ENCODE assay signal across 1 cellular context in the genomic region with DNA sequence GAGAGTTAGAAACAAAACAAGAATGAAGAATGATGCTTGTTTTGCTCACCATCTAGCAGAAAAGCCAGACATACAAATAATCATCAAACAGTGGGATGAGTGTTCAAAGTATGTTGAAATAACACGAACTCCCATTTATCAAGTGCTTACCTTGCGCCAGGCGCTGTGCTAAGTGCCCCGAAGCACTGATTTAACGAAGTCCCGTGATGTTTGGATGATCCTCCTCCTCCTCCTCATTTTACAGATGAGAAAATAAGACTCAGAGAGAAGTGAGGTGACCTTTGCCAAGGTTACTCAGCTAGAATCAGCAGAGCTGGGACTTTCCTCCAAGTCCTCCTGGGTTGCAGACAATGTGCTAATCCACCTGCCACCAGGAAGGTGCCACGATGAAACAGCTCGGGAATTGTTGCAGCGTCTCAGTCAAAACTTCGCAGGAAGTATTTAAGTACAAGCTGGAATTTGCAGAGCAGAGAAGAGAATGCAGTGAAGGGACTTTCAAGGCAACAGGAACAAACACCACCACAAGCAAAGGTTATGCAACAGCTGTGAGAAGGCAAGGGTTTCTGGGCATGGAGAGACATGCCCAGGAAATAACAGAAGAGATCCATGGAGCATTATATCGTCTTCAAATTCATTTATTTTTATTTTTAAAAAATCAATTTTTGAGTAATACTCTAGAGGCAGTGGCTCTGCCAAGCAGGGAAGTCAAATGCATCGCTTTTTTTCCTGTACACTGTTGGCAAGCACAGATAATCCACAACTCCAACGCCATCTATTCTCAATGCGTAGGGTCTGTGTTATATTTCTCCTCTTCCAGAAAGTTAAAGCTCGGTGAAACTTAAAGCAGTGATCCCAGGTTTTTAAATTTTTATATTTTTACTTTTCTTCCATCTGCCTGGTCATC.
TF ChIP-seq lines count a peak whose summit lies in the region.

No MANE protein-coding gene starts in this region.

TF ChIP-seq in HepG2, 621 proteins besides CTCF, POLR2A, EP300 and RAD21 (continued from another document and continues in another):
- TF ChIP-seq ZNF558 (CRISPR knock-in tag; IDR thresholded peaks at IDR 0.05; ENCODE audit: borderline replicate concordance) (peak; percentile 48; the same call in 1 of the 2 replicates), STAT5B (CRISPR knock-in tag; IDR thresholded peaks at IDR 0.05) (0 out of 2 replicates have a peak, but pooled peaks have one; percentile 9), TCF7 (IDR thresholded peaks at IDR 0.05; ENCODE audit: low read depth) (no peak), NCOA2 (CRISPR knock-in tag; IDR thresholded peaks at IDR 0.05) (peak; percentile 85), ZNF234 (CRISPR knock-in tag; conservative IDR thresholded peaks at IDR 0.05) (no peak), ZNF326 (CRISPR knock-in tag; IDR thresholded peaks at IDR 0.05; ENCODE audit: borderline replicate concordance) (no peak), POLR2AphosphoS5 (IDR thresholded peaks at IDR 0.05; ENCODE audit: low read depth, low read length) (peak; percentile 66), ZNF232 (CRISPR knock-in tag; IDR thresholded peaks at IDR 0.05; ENCODE audit: borderline replicate concordance) (peak; percentile 58; the same call in 1 of the 2 replicates), GATAD1 (CRISPR knock-in tag; IDR thresholded peaks at IDR 0.05) (peak; percentile 66), ETV6 (CRISPR knock-in tag; conservative IDR thresholded peaks at IDR 0.05) (no peak), ATRX (CRISPR knock-in tag; IDR thresholded peaks at IDR 0.05; ENCODE audit: borderline replicate concordance) (no peak), ZNF33A (CRISPR knock-in tag; IDR thresholded peaks at IDR 0.05; ENCODE audit: borderline replicate concordance) (no peak), POLR2AphosphoS2 (IDR thresholded peaks at IDR 0.05; ENCODE audit: low read depth, low read length) (no peak), ZNF891 (CRISPR knock-in tag; IDR thresholded peaks at IDR 0.05) (no peak), AGO1 (IDR thresholded peaks at IDR 0.05; ENCODE audit: low read depth, low read length, poor library complexity, severe bottlenecking) (no peak), ZNF777 (CRISPR knock-in tag; IDR thresholded peaks at IDR 0.05) (no peak), SMAD9 (CRISPR knock-in tag; IDR thresholded peaks at IDR 0.05) (no peak), MTA3 (CRISPR knock-in tag; IDR thresholded peaks at IDR 0.05) (no peak), ZNF549 (CRISPR knock-in tag; IDR thresholded peaks at IDR 0.05) (no peak), SPEN (CRISPR knock-in tag; IDR thresholded peaks at IDR 0.05; ENCODE audit: low read depth) (peak; percentile 61; the same call in 1 of the 2 replicates), DNMT1 (CRISPR knock-in tag; IDR thresholded peaks at IDR 0.05) (no peak), KAT7 (CRISPR knock-in tag; IDR thresholded peaks at IDR 0.05; ENCODE audit: borderline replicate concordance) (peak; percentile 54; the same call in 1 of the 2 replicates), ZNF713 (CRISPR knock-in tag; IDR thresholded peaks at IDR 0.05) (no peak), ZNF607 (CRISPR knock-in tag; IDR thresholded peaks at IDR 0.05; ENCODE audit: borderline replicate concordance) (peak; percentile 60; the same call in 1 of the 2 replicates), RFX1 (IDR thresholded peaks at IDR 0.05) (no peak)
- TF ChIP-seq, protein P1, sequence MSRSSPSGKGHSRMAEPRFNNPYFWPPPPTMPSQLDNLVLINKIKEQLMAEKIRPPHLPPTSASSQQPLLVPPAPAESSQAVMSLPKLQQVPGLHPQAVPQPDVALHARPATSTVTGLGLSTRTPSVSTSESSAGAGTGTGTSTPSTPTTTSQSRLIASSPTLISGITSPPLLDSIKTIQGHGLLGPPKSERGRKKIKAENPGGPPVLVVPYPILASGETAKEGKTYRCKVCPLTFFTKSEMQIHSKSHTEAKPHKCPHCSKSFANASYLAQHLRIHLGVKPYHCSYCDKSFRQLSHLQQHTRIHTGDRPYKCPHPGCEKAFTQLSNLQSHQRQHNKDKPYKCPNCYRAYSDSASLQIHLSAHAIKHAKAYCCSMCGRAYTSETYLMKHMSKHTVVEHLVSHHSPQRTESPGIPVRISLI (CRISPR knock-in tag; IDR thresholded peaks at IDR 0.05; ENCODE audit: borderline replicate concordance) = peak; percentile 41; the same call in 1 of the 2 replicates
- TF ChIP-seq, protein P2, sequence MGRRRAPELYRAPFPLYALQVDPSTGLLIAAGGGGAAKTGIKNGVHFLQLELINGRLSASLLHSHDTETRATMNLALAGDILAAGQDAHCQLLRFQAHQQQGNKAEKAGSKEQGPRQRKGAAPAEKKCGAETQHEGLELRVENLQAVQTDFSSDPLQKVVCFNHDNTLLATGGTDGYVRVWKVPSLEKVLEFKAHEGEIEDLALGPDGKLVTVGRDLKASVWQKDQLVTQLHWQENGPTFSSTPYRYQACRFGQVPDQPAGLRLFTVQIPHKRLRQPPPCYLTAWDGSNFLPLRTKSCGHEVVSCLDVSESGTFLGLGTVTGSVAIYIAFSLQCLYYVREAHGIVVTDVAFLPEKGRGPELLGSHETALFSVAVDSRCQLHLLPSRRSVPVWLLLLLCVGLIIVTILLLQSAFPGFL (CRISPR knock-in tag; IDR thresholded peaks at IDR 0.05) = 0 out of 2 replicates have a peak, but pooled peaks have one; percentile 53
- TF ChIP-seq, protein P3, sequence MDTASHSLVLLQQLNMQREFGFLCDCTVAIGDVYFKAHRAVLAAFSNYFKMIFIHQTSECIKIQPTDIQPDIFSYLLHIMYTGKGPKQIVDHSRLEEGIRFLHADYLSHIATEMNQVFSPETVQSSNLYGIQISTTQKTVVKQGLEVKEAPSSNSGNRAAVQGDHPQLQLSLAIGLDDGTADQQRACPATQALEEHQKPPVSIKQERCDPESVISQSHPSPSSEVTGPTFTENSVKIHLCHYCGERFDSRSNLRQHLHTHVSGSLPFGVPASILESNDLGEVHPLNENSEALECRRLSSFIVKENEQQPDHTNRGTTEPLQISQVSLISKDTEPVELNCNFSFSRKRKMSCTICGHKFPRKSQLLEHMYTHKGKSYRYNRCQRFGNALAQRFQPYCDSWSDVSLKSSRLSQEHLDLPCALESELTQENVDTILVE (CRISPR knock-in tag; IDR thresholded peaks at IDR 0.05) = peak; percentile 90
- TF ChIP-seq, protein P4, sequence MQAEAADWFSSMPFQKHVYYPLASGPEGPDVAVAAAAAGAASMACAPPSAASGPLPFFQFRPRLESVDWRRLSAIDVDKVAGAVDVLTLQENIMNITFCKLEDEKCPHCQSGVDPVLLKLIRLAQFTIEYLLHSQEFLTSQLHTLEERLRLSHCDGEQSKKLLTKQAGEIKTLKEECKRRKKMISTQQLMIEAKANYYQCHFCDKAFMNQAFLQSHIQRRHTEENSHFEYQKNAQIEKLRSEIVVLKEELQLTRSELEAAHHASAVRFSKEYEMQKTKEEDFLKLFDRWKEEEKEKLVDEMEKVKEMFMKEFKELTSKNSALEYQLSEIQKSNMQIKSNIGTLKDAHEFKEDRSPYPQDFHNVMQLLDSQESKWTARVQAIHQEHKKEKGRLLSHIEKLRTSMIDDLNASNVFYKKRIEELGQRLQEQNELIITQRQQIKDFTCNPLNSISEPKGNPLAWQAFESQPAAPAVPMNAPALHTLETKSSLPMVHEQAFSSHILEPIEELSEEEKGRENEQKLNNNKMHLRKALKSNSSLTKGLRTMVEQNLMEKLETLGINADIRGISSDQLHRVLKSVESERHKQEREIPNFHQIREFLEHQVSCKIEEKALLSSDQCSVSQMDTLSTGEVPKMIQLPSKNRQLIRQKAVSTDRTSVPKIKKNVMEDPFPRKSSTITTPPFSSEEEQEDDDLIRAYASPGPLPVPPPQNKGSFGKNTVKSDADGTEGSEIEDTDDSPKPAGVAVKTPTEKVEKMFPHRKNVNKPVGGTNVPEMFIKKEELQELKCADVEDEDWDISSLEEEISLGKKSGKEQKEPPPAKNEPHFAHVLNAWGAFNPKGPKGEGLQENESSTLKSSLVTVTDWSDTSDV (CRISPR knock-in tag; IDR thresholded peaks at IDR 0.05) = no peak
- TF ChIP-seq, protein P5, sequence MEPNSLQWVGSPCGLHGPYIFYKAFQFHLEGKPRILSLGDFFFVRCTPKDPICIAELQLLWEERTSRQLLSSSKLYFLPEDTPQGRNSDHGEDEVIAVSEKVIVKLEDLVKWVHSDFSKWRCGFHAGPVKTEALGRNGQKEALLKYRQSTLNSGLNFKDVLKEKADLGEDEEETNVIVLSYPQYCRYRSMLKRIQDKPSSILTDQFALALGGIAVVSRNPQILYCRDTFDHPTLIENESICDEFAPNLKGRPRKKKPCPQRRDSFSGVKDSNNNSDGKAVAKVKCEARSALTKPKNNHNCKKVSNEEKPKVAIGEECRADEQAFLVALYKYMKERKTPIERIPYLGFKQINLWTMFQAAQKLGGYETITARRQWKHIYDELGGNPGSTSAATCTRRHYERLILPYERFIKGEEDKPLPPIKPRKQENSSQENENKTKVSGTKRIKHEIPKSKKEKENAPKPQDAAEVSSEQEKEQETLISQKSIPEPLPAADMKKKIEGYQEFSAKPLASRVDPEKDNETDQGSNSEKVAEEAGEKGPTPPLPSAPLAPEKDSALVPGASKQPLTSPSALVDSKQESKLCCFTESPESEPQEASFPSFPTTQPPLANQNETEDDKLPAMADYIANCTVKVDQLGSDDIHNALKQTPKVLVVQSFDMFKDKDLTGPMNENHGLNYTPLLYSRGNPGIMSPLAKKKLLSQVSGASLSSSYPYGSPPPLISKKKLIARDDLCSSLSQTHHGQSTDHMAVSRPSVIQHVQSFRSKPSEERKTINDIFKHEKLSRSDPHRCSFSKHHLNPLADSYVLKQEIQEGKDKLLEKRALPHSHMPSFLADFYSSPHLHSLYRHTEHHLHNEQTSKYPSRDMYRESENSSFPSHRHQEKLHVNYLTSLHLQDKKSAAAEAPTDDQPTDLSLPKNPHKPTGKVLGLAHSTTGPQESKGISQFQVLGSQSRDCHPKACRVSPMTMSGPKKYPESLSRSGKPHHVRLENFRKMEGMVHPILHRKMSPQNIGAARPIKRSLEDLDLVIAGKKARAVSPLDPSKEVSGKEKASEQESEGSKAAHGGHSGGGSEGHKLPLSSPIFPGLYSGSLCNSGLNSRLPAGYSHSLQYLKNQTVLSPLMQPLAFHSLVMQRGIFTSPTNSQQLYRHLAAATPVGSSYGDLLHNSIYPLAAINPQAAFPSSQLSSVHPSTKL (CRISPR knock-in tag; IDR thresholded peaks at IDR 0.05) = peak; percentile 96
- TF ChIP-seq, protein P6, sequence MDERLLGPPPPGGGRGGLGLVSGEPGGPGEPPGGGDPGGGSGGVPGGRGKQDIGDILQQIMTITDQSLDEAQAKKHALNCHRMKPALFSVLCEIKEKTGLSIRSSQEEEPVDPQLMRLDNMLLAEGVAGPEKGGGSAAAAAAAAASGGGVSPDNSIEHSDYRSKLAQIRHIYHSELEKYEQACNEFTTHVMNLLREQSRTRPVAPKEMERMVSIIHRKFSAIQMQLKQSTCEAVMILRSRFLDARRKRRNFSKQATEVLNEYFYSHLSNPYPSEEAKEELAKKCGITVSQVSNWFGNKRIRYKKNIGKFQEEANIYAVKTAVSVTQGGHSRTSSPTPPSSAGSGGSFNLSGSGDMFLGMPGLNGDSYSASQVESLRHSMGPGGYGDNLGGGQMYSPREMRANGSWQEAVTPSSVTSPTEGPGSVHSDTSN (CRISPR knock-in tag; IDR thresholded peaks at IDR 0.05) = no peak
- TF ChIP-seq, protein P7, sequence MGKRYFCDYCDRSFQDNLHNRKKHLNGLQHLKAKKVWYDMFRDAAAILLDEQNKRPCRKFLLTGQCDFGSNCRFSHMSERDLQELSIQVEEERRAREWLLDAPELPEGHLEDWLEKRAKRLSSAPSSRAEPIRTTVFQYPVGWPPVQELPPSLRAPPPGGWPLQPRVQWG (CRISPR knock-in tag; IDR thresholded peaks at IDR 0.05; ENCODE audit: borderline replicate concordance, low read depth) = no peak
- TF ChIP-seq, protein P8, sequence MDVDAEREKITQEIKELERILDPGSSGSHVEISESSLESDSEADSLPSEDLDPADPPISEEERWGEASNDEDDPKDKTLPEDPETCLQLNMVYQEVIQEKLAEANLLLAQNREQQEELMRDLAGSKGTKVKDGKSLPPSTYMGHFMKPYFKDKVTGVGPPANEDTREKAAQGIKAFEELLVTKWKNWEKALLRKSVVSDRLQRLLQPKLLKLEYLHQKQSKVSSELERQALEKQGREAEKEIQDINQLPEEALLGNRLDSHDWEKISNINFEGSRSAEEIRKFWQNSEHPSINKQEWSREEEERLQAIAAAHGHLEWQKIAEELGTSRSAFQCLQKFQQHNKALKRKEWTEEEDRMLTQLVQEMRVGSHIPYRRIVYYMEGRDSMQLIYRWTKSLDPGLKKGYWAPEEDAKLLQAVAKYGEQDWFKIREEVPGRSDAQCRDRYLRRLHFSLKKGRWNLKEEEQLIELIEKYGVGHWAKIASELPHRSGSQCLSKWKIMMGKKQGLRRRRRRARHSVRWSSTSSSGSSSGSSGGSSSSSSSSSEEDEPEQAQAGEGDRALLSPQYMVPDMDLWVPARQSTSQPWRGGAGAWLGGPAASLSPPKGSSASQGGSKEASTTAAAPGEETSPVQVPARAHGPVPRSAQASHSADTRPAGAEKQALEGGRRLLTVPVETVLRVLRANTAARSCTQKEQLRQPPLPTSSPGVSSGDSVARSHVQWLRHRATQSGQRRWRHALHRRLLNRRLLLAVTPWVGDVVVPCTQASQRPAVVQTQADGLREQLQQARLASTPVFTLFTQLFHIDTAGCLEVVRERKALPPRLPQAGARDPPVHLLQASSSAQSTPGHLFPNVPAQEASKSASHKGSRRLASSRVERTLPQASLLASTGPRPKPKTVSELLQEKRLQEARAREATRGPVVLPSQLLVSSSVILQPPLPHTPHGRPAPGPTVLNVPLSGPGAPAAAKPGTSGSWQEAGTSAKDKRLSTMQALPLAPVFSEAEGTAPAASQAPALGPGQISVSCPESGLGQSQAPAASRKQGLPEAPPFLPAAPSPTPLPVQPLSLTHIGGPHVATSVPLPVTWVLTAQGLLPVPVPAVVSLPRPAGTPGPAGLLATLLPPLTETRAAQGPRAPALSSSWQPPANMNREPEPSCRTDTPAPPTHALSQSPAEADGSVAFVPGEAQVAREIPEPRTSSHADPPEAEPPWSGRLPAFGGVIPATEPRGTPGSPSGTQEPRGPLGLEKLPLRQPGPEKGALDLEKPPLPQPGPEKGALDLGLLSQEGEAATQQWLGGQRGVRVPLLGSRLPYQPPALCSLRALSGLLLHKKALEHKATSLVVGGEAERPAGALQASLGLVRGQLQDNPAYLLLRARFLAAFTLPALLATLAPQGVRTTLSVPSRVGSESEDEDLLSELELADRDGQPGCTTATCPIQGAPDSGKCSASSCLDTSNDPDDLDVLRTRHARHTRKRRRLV (CRISPR knock-in tag; IDR thresholded peaks at IDR 0.05) = peak; percentile 37; the same call in 1 of the 2 replicates
- TF ChIP-seq, protein P9, sequence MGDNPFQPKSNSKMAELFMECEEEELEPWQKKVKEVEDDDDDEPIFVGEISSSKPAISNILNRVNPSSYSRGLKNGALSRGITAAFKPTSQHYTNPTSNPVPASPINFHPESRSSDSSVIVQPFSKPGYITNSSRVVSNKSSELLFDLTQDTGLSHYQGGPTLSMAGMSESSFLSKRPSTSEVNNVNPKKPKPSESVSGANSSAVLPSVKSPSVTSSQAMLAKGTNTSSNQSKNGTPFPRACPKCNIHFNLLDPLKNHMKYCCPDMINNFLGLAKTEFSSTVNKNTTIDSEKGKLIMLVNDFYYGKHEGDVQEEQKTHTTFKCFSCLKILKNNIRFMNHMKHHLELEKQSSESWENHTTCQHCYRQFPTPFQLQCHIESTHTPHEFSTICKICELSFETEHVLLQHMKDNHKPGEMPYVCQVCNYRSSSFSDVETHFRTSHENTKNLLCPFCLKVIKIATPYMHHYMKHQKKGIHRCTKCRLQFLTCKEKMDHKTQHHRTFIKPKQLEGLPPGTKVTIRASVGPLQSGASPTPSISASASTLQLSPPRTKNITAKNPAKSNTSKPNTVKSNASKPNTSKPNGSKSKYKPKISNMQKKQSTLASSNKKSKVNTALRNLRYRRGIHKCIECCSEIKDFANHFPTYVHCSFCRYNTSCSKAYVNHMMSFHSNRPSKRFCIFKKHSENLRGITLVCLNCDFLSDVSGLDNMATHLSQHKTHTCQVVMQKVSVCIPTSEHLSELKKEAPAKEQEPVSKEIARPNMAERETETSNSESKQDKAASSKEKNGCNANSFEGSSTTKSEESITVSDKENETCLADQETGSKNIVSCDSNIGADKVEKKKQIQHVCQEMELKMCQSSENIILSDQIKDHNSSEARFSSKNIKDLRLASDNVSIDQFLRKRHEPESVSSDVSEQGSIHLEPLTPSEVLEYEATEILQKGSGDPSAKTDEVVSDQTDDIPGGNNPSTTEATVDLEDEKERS (CRISPR knock-in tag; IDR thresholded peaks at IDR 0.05) = peak; percentile 73; the same call in 1 of the 2 replicates
